ENCODE assay signal across 7 cellular contexts in the genomic region with DNA sequence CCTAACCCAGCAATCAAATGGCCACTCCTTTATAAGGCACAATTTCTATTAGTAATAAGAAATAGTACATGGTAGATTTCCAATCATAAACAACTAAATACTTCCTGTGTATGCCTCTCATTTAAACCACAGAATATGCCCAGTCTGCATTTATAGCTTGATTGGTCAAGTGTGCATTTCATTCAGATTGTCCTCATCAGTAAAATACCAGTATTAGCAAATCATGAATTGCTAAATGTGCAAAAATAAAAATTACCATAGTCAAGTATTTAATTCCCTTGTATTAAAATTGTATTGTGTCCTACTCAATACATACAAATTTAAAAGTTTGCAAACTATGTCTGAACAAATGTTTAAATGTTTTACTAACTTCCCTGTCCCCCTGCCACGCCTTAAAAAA.
"Had no signal": no experiment of that assay in that cellular context is flagged by ENCODE, and none has a peak within 500 bp of the region (broad histone marks: within the 10 kb centered on the region; RNA-seq: fewer than 3 reads in every experiment).

No MANE protein-coding gene starts in this region.

- H3K27ac Mint-ChIP-seq: GM23338 had no signal

- H3K9me3 Mint-ChIP-seq: GM23338, H9 had no signal

- FAIRE-seq: H1, H54, HTR-8/SVneo had no signal

- H2AFZ ChIP-seq: GM23338 had no signal

- H3K4me3 Mint-ChIP-seq: GM23338, H9 had no signal

- H3K4me3 ChIP-seq: GM23338 had no signal

- ATAC-seq: GM23338 had no signal

- H3K4me2 ChIP-seq: GM23338 had no signal

- DNase-seq: H9, HCEC 1CT, KBM-7 had no signal
